ENCODE assay signal across 11 cellular contexts in genomic region chr22:25990940-25991339, GRCh38.
"Had no signal": no experiment of that assay in that cellular context is flagged by ENCODE, and none has a peak within 500 bp of the region (broad histone marks: within the 10 kb centered on the region; RNA-seq: fewer than 3 reads in every experiment).

No MANE protein-coding gene starts in this region.

- H3K4me2 ChIP-seq: GM23338 had no signal

- H3K9ac ChIP-seq: GM23248 had no signal

- H3K36me3 ChIP-seq: HAP-1 had no signal

- H3K4me3 ChIP-seq: GM23248, GM23338, HAP-1 had no signal

- H3K4me1 ChIP-seq: HAP-1 had no signal

- ATAC-seq: GM23338, HCT116 had no signal

- H3K9me3 Mint-ChIP-seq: GM23338, H9 had no signal

- H3K4me3 Mint-ChIP-seq: GM23338, H9, HFFc6 had no signal

- DNase-seq: GM23248, GOT3, H7, H9, HCEC 1CT, HFFc6 had no signal

- H3K9me3 ChIP-seq: HAP-1 had no signal

- FAIRE-seq: H1, H54 had no signal

- H2AFZ ChIP-seq: GM23248, GM23338 had no signal

- H3K27ac ChIP-seq: GM23248 had no signal

- H3K27ac Mint-ChIP-seq: GM23338, H9, HFFc6 had no signal
